In genomic region chr6:108559884-108560462, GRCh38 we compare ENCODE assay signal across 1 cellular context.
TF ChIP-seq lines count a peak whose summit lies in the region.

No MANE protein-coding gene starts in this region.

TF ChIP-seq in HEK293, 187 proteins besides CTCF, POLR2A, EP300 and RAD21 (continued from another document and continues in another):
- no peak for TF ChIP-seq REST (tag by site-specific recombination; IDR thresholded peaks at IDR 0.05)
- TF ChIP-seq ZNF426 (tag by site-specific recombination; IDR thresholded peaks at IDR 0.05): no peak
- no peak for TF ChIP-seq HIC1 (tag by site-specific recombination; IDR thresholded peaks at IDR 0.05)
- TF ChIP-seq ZNF670 (tag by site-specific recombination; IDR thresholded peaks at IDR 0.05; ENCODE audit: low read depth): no peak
- TF ChIP-seq ZNF175 (tag by site-specific recombination; IDR thresholded peaks at IDR 0.05): no peak
- peak; percentile 95 for TF ChIP-seq SCRT1 (tag by site-specific recombination; IDR thresholded peaks at IDR 0.05; ENCODE audit: borderline replicate concordance)
- peak; percentile 71 for TF ChIP-seq SP2 (tag by site-specific recombination; IDR thresholded peaks at IDR 0.05)
- TF ChIP-seq ZNF423 (tag by site-specific recombination; IDR thresholded peaks at IDR 0.05): no peak
- TF ChIP-seq PBX3 (CRISPR knock-in tag; IDR thresholded peaks at IDR 0.05): peak; percentile 68; the same call in 1 of the 2 replicates
- TF ChIP-seq HOXD13 (CRISPR knock-in tag; IDR thresholded peaks at IDR 0.05; ENCODE audit: borderline replicate concordance): no peak
- no peak for TF ChIP-seq ZNF792 (tag by site-specific recombination; IDR thresholded peaks at IDR 0.05)
- TF ChIP-seq TCF7L2 (IDR thresholded peaks at IDR 0.05; ENCODE audit: borderline replicate concordance, low read depth, low read length): no peak
- no peak for TF ChIP-seq ZNF560 (tag by site-specific recombination; IDR thresholded peaks at IDR 0.05; ENCODE audit: borderline replicate concordance)
- TF ChIP-seq ZNF473 (tag by site-specific recombination; IDR thresholded peaks at IDR 0.05): no peak
- TF ChIP-seq TRIM28 (IDR thresholded peaks at IDR 0.05; ENCODE audit: borderline replicate concordance, low read length): no peak
- no peak for TF ChIP-seq ZNF302 (tag by site-specific recombination; IDR thresholded peaks at IDR 0.05; ENCODE audit: low read depth)
- TF ChIP-seq ZNF830 (tag by site-specific recombination; IDR thresholded peaks at IDR 0.05; ENCODE audit: low read depth): no peak
- TF ChIP-seq ZNF174 (tag by site-specific recombination; IDR thresholded peaks at IDR 0.05): no peak
- TF ChIP-seq ZNF221 (tag by site-specific recombination; IDR thresholded peaks at IDR 0.05; ENCODE audit: borderline replicate concordance): no peak
- no peak for TF ChIP-seq ZFP41 (tag by site-specific recombination; IDR thresholded peaks at IDR 0.05; ENCODE audit: borderline replicate concordance)
- no peak for TF ChIP-seq GLI2 (tag by site-specific recombination; IDR thresholded peaks at IDR 0.05; ENCODE audit: borderline replicate concordance, low read depth)
- no peak for TF ChIP-seq ZNF274 (IDR thresholded peaks at IDR 0.05; ENCODE audit: low read length)
- TF ChIP-seq ZNF274 (tag by site-specific recombination; IDR thresholded peaks at IDR 0.05; ENCODE audit: borderline replicate concordance): no peak
- TF ChIP-seq ZNF76 (tag by site-specific recombination; IDR thresholded peaks at IDR 0.05; ENCODE audit: borderline replicate concordance, low read depth): peak; percentile 57
- TF ChIP-seq KLF16 (tag by site-specific recombination; IDR thresholded peaks at IDR 0.05): peak; percentile 70; the same call in 1 of the 2 replicates
- TF ChIP-seq SETDB1 (IDR thresholded peaks at IDR 0.05; ENCODE audit: insufficient read length, low read length): no peak
- peak; percentile 15; the same call in 1 of the 2 replicates for TF ChIP-seq ZBTB48 (tag by site-specific recombination; IDR thresholded peaks at IDR 0.05)
- TF ChIP-seq ZNF148 (tag by site-specific recombination; IDR thresholded peaks at IDR 0.05; ENCODE audit: borderline replicate concordance): no peak
- TF ChIP-seq MYNN (tag by site-specific recombination; IDR thresholded peaks at IDR 0.05; ENCODE audit: borderline replicate concordance): no peak
- peak; percentile 71; the same call in 1 of the 2 replicates for TF ChIP-seq ZNF843 (tag by site-specific recombination; IDR thresholded peaks at IDR 0.05)
- peak; percentile 50 for TF ChIP-seq ZBTB21 (tag by site-specific recombination; IDR thresholded peaks at IDR 0.05)
- no peak for TF ChIP-seq GFI1B (tag by site-specific recombination; IDR thresholded peaks at IDR 0.05)
- peak; percentile 80; the same call in 1 of the 2 replicates for TF ChIP-seq ZNF366 (tag by site-specific recombination; conservative IDR thresholded peaks at IDR 0.05)
- TF ChIP-seq ZNF2 (tag by site-specific recombination; IDR thresholded peaks at IDR 0.05): no peak; the same call in 1 of the 2 replicates
- TF ChIP-seq ZNF23 (tag by site-specific recombination; IDR thresholded peaks at IDR 0.05; ENCODE audit: borderline replicate concordance): no peak
- TF ChIP-seq ZBTB20 (tag by site-specific recombination; IDR thresholded peaks at IDR 0.05): peak; percentile 56
- TF ChIP-seq IKZF3 (tag by site-specific recombination; IDR thresholded peaks at IDR 0.05): peak; percentile 96
- TF ChIP-seq ZNF146 (tag by site-specific recombination; IDR thresholded peaks at IDR 0.05): no peak
- peak; percentile 54; the same call in 1 of the 2 replicates for TF ChIP-seq ZNF777 (tag by site-specific recombination; IDR thresholded peaks at IDR 0.05; ENCODE audit: borderline replicate concordance)
- TF ChIP-seq WT1 (tag by site-specific recombination; IDR thresholded peaks at IDR 0.05): peak; percentile 81
- no peak for TF ChIP-seq ZNF138 (tag by site-specific recombination; IDR thresholded peaks at IDR 0.05; ENCODE audit: borderline replicate concordance)
- no peak for TF ChIP-seq GLI4 (tag by site-specific recombination; IDR thresholded peaks at IDR 0.05)
- TF ChIP-seq ZNF654 (tag by site-specific recombination; IDR thresholded peaks at IDR 0.05; ENCODE audit: low read depth): no peak
- TF ChIP-seq ZNF610 (tag by site-specific recombination; IDR thresholded peaks at IDR 0.05; ENCODE audit: borderline replicate concordance): no peak
- no peak for TF ChIP-seq ZNF549 (tag by site-specific recombination; IDR thresholded peaks at IDR 0.05)
- TF ChIP-seq ZNF133 (tag by site-specific recombination; IDR thresholded peaks at IDR 0.05): no peak
- TF ChIP-seq ZNF292 (tag by site-specific recombination; IDR thresholded peaks at IDR 0.05; ENCODE audit: borderline replicate concordance, low read depth): no peak
- TF ChIP-seq GLIS1 (tag by site-specific recombination; IDR thresholded peaks at IDR 0.05): no peak
- TF ChIP-seq KLF9 (tag by site-specific recombination; IDR thresholded peaks at IDR 0.05; ENCODE audit: low read depth): peak; percentile 81
- no peak; the same call in none of the 2 replicates for TF ChIP-seq PATZ1 (tag by site-specific recombination; IDR thresholded peaks at IDR 0.05)
- peak; percentile 30; the same call in 1 of the 2 replicates for TF ChIP-seq ZNF660 (tag by site-specific recombination; IDR thresholded peaks at IDR 0.05)
- peak; percentile 46; the same call in 1 of the 2 replicates for TF ChIP-seq KLF17 (tag by site-specific recombination; IDR thresholded peaks at IDR 0.05)
- no peak for TF ChIP-seq ZNF26 (tag by site-specific recombination; IDR thresholded peaks at IDR 0.05)
- no peak for TF ChIP-seq ZNF37A (tag by site-specific recombination; IDR thresholded peaks at IDR 0.05)
- no peak for TF ChIP-seq ZNF530 (tag by site-specific recombination; IDR thresholded peaks at IDR 0.05; ENCODE audit: low read depth)
- no peak for TF ChIP-seq ZNF404 (tag by site-specific recombination; IDR thresholded peaks at IDR 0.05)
- no peak for TF ChIP-seq ZBTB7A (tag by site-specific recombination; IDR thresholded peaks at IDR 0.05; ENCODE audit: low read depth)
- no peak; the same call in 1 of the 2 replicates for TF ChIP-seq ZNF335 (tag by site-specific recombination; conservative IDR thresholded peaks at IDR 0.05)
